Comparison of ENCODE assay signal across 1 cellular context in the genomic region with DNA sequence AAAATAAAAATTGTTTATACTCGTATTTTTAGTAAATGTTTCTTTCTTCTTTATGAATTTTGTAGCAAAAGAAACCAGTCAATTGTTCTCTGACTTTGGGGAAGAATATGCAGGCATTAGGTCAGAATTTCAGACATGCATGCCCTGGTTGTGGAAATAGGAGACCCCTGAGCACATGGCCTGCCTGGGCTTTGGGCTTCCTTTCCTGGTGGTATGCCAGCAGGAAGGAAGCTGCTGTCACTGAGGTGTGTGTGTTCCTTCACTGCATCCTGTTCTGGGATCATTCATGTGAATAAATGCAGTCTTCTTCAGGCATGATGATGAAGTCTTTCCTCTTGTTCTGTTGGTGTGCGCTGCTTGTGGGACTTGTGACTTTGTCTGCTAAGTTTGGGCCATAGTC.
TF ChIP-seq lines count a peak whose summit lies in the region.

No MANE protein-coding gene starts in this region.

TF ChIP-seq in GM23338, 12 proteins besides CTCF, POLR2A, EP300 and RAD21 (continued from another document):
- TF ChIP-seq ZNF462 (CRISPR knock-in tag; IDR thresholded peaks at IDR 0.05) (no peak), STAT1 (IDR thresholded peaks at IDR 0.05; ENCODE audit: unreplicated experiment) (no peak)
